1 cellular context compared by ENCODE assay signal in the genomic region with DNA sequence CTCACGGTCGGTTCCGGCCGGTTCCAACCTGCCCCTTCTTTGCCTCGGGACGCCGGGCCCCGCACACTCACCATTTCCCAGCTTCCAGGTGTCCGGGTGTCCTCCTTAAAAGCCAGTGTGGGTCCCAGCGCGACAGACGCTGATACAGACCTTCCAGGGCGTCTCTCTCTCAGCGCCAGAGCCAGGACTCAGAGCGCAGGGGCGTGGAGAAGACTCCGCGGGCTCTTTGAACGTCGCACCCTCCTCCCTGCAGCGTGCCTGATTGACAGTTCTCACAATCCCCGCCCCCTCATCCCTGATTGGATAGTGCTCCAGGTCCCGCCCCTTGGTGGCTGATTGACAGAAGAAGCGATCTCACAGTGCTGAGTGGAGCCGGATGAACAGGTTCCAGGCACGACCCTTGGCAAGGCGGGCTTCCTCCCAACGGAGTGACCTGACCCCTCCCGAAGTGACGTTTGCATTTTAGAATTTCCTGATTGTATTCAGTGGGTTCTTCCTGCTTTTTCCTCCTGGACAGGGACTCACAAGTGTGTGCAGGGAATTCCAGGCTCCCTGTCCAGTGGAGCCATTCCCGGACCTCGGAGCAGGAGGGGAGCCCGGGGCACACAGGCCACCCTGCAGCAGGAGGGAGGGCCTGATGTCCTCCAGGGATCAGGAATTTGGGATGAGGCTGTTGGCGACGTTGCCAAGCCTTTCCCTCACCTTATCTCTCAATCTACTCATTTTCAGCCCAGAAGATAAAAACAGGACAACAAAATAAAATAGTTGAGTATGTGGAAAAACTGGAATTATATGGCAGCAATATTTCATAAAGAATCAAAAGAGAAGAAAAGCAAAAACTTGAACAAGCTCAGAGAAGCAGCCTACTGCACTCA.
TF ChIP-seq lines count a peak whose summit lies in the region.

A gene (minus strand): TSS at position 201 of the 875 bp plus-strand sequence. CDS start 127 bp downstream, at position 74.

TF ChIP-seq in HepG2, 621 proteins besides CTCF, POLR2A, EP300 and RAD21 (continued from another document and continues in another):
- TF ChIP-seq SMYD3 (CRISPR knock-in tag; IDR thresholded peaks at IDR 0.05): 0 out of 2 replicates have a peak, but pooled peaks have one; percentile 50
- TF ChIP-seq, protein P1, sequence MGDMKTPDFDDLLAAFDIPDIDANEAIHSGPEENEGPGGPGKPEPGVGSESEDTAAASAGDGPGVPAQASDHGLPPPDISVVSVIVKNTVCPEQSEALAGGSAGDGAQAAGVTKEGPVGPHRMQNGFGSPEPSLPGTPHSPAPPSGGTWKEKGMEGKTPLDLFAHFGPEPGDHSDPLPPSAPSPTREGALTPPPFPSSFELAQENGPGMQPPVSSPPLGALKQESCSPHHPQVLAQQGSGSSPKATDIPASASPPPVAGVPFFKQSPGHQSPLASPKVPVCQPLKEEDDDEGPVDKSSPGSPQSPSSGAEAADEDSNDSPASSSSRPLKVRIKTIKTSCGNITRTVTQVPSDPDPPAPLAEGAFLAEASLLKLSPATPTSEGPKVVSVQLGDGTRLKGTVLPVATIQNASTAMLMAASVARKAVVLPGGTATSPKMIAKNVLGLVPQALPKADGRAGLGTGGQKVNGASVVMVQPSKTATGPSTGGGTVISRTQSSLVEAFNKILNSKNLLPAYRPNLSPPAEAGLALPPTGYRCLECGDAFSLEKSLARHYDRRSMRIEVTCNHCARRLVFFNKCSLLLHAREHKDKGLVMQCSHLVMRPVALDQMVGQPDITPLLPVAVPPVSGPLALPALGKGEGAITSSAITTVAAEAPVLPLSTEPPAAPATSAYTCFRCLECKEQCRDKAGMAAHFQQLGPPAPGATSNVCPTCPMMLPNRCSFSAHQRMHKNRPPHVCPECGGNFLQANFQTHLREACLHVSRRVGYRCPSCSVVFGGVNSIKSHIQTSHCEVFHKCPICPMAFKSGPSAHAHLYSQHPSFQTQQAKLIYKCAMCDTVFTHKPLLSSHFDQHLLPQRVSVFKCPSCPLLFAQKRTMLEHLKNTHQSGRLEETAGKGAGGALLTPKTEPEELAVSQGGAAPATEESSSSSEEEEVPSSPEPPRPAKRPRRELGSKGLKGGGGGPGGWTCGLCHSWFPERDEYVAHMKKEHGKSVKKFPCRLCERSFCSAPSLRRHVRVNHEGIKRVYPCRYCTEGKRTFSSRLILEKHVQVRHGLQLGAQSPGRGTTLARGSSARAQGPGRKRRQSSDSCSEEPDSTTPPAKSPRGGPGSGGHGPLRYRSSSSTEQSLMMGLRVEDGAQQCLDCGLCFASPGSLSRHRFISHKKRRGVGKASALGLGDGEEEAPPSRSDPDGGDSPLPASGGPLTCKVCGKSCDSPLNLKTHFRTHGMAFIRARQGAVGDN (CRISPR knock-in tag; IDR thresholded peaks at IDR 0.05): peak; percentile 62
- no peak for TF ChIP-seq ADNP (CRISPR knock-in tag; IDR thresholded peaks at IDR 0.05)
- peak; percentile 99 for TF ChIP-seq NFYB (CRISPR knock-in tag; IDR thresholded peaks at IDR 0.05)
- no peak for TF ChIP-seq CEBPG (CRISPR knock-in tag; IDR thresholded peaks at IDR 0.05)
- TF ChIP-seq ZNF788 (CRISPR knock-in tag; IDR thresholded peaks at IDR 0.05; ENCODE audit: borderline replicate concordance): peak; percentile 74; the same call in 1 of the 2 replicates
- TF ChIP-seq POLR2AphosphoS5 (IDR thresholded peaks at IDR 0.05; ENCODE audit: low read depth, low read length): peak; percentile 82
- peak; percentile 75; the same call in 1 of the 2 replicates for TF ChIP-seq ELF4 (CRISPR knock-in tag; IDR thresholded peaks at IDR 0.05; ENCODE audit: borderline replicate concordance)
- TF ChIP-seq NCOA2 (CRISPR knock-in tag; IDR thresholded peaks at IDR 0.05): 0 out of 2 replicates have a peak, but pooled peaks have one; percentile 2
- TF ChIP-seq, protein P2, sequence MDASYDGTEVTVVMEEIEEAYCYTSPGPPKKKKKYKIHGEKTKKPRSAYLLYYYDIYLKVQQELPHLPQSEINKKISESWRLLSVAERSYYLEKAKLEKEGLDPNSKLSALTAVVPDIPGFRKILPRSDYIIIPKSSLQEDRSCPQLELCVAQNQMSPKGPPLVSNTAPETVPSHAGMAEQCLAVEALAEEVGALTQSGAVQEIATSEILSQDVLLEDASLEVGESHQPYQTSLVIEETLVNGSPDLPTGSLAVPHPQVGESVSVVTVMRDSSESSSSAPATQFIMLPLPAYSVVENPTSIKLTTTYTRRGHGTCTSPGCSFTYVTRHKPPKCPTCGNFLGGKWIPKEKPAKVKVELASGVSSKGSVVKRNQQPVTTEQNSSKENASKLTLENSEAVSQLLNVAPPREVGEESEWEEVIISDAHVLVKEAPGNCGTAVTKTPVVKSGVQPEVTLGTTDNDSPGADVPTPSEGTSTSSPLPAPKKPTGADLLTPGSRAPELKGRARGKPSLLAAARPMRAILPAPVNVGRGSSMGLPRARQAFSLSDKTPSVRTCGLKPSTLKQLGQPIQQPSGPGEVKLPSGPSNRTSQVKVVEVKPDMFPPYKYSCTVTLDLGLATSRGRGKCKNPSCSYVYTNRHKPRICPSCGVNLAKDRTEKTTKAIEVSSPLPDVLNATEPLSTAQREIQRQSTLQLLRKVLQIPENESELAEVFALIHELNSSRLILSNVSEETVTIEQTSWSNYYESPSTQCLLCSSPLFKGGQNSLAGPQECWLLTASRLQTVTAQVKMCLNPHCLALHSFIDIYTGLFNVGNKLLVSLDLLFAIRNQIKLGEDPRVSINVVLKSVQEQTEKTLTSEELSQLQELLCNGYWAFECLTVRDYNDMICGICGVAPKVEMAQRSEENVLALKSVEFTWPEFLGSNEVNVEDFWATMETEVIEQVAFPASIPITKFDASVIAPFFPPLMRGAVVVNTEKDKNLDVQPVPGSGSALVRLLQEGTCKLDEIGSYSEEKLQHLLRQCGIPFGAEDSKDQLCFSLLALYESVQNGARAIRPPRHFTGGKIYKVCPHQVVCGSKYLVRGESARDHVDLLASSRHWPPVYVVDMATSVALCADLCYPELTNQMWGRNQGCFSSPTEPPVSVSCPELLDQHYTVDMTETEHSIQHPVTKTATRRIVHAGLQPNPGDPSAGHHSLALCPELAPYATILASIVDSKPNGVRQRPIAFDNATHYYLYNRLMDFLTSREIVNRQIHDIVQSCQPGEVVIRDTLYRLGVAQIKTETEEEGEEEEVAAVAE (CRISPR knock-in tag; IDR thresholded peaks at IDR 0.05; ENCODE audit: borderline replicate concordance): no peak
- 0 out of 2 replicates have a peak, but pooled peaks have one; percentile 39 for TF ChIP-seq ZSCAN20 (CRISPR knock-in tag; IDR thresholded peaks at IDR 0.05; ENCODE audit: borderline replicate concordance)
- TF ChIP-seq ZNF589 (CRISPR knock-in tag; conservative IDR thresholded peaks at IDR 0.05): no peak
- TF ChIP-seq NFYC (CRISPR knock-in tag; IDR thresholded peaks at IDR 0.05): peak; percentile 95
- TF ChIP-seq ARNT (IDR thresholded peaks at IDR 0.05): no peak
- TF ChIP-seq ZNF772 (CRISPR knock-in tag; IDR thresholded peaks at IDR 0.05): peak; percentile 81
- TF ChIP-seq ZNF333 (CRISPR knock-in tag; IDR thresholded peaks at IDR 0.05; ENCODE audit: borderline replicate concordance): no peak
- 0 out of 2 replicates have a peak, but pooled peaks have one; percentile 15 for TF ChIP-seq KLF6 (CRISPR knock-in tag; IDR thresholded peaks at IDR 0.05)
- TF ChIP-seq, protein P3, sequence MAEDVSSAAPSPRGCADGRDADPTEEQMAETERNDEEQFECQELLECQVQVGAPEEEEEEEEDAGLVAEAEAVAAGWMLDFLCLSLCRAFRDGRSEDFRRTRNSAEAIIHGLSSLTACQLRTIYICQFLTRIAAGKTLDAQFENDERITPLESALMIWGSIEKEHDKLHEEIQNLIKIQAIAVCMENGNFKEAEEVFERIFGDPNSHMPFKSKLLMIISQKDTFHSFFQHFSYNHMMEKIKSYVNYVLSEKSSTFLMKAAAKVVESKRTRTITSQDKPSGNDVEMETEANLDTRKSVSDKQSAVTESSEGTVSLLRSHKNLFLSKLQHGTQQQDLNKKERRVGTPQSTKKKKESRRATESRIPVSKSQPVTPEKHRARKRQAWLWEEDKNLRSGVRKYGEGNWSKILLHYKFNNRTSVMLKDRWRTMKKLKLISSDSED (CRISPR knock-in tag; IDR thresholded peaks at IDR 0.05): no peak
- TF ChIP-seq, protein P4, sequence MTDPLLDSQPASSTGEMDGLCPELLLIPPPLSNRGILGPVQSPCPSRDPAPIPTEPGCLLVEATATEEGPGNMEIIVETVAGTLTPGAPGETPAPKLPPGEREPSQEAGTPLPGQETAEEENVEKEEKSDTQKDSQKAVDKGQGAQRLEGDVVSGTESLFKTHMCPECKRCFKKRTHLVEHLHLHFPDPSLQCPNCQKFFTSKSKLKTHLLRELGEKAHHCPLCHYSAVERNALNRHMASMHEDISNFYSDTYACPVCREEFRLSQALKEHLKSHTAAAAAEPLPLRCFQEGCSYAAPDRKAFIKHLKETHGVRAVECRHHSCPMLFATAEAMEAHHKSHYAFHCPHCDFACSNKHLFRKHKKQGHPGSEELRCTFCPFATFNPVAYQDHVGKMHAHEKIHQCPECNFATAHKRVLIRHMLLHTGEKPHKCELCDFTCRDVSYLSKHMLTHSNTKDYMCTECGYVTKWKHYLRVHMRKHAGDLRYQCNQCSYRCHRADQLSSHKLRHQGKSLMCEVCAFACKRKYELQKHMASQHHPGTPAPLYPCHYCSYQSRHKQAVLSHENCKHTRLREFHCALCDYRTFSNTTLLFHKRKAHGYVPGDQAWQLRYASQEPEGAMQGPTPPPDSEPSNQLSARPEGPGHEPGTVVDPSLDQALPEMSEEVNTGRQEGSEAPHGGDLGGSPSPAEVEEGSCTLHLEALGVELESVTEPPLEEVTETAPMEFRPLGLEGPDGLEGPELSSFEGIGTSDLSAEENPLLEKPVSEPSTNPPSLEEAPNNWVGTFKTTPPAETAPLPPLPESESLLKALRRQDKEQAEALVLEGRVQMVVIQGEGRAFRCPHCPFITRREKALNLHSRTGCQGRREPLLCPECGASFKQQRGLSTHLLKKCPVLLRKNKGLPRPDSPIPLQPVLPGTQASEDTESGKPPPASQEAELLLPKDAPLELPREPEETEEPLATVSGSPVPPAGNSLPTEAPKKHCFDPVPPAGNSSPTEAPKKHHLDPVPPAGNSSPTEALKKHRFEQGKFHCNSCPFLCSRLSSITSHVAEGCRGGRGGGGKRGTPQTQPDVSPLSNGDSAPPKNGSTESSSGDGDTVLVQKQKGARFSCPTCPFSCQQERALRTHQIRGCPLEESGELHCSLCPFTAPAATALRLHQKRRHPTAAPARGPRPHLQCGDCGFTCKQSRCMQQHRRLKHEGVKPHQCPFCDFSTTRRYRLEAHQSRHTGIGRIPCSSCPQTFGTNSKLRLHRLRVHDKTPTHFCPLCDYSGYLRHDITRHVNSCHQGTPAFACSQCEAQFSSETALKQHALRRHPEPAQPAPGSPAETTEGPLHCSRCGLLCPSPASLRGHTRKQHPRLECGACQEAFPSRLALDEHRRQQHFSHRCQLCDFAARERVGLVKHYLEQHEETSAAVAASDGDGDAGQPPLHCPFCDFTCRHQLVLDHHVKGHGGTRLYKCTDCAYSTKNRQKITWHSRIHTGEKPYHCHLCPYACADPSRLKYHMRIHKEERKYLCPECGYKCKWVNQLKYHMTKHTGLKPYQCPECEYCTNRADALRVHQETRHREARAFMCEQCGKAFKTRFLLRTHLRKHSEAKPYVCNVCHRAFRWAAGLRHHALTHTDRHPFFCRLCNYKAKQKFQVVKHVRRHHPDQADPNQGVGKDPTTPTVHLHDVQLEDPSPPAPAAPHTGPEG (CRISPR knock-in tag; IDR thresholded peaks at IDR 0.05): 0 out of 2 replicates have a peak, but pooled peaks have one; percentile 1
- no peak for TF ChIP-seq STAT5B (CRISPR knock-in tag; IDR thresholded peaks at IDR 0.05)
- TF ChIP-seq ZNF850 (CRISPR knock-in tag; conservative IDR thresholded peaks at IDR 0.05): no peak
- peak; percentile 75 for TF ChIP-seq ZFY (CRISPR knock-in tag; IDR thresholded peaks at IDR 0.05)
- TF ChIP-seq SMARCE1 (IDR thresholded peaks at IDR 0.05; ENCODE audit: borderline replicate concordance): no peak
- no peak for TF ChIP-seq LCORL (IDR thresholded peaks at IDR 0.05)
- peak; percentile 80; the same call in 1 of the 2 replicates for TF ChIP-seq LCORL (CRISPR knock-in tag; IDR thresholded peaks at IDR 0.05)
- no peak for TF ChIP-seq SP1 (IDR thresholded peaks at IDR 0.05)
- TF ChIP-seq SP1 (CRISPR knock-in tag; IDR thresholded peaks at IDR 0.05): peak; percentile 83
- peak; percentile 25 for TF ChIP-seq ZNF792 (CRISPR knock-in tag; IDR thresholded peaks at IDR 0.05)
- TF ChIP-seq SKI (IDR thresholded peaks at IDR 0.05; ENCODE audit: partially characterized antibody): no peak
- peak; percentile 34; the same call in 1 of the 2 replicates for TF ChIP-seq MAFF (IDR thresholded peaks at IDR 0.05; ENCODE audit: low read depth, low read length)
- peak; percentile 53 for TF ChIP-seq ZMYM4 (CRISPR knock-in tag; IDR thresholded peaks at IDR 0.05)
- 0 out of 2 replicates have a peak, but pooled peaks have one; percentile 65 for TF ChIP-seq TOPORS (CRISPR knock-in tag; IDR thresholded peaks at IDR 0.05)
- no peak for TF ChIP-seq ZNF652 (CRISPR knock-in tag; IDR thresholded peaks at IDR 0.05; ENCODE audit: borderline replicate concordance, low read depth)
- TF ChIP-seq CREB1 (IDR thresholded peaks at IDR 0.05): peak; percentile 76
- TF ChIP-seq CREB1 (CRISPR knock-in tag; IDR thresholded peaks at IDR 0.05): peak; percentile 93
- 0 out of 2 replicates have a peak, but pooled peaks have one; percentile 74 for TF ChIP-seq ZNF790 (CRISPR knock-in tag; IDR thresholded peaks at IDR 0.05; ENCODE audit: borderline replicate concordance)
- TF ChIP-seq ZNF709 (CRISPR knock-in tag; IDR thresholded peaks at IDR 0.05): peak; percentile 71; the same call in 1 of the 2 replicates
- peak; percentile 52 for TF ChIP-seq RBFOX2 (IDR thresholded peaks at IDR 0.05; ENCODE audit: low read depth, low read length)
- TF ChIP-seq, protein P5, sequence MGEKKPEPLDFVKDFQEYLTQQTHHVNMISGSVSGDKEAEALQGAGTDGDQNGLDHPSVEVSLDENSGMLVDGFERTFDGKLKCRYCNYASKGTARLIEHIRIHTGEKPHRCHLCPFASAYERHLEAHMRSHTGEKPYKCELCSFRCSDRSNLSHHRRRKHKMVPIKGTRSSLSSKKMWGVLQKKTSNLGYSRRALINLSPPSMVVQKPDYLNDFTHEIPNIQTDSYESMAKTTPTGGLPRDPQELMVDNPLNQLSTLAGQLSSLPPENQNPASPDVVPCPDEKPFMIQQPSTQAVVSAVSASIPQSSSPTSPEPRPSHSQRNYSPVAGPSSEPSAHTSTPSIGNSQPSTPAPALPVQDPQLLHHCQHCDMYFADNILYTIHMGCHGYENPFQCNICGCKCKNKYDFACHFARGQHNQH (CRISPR knock-in tag; IDR thresholded peaks at IDR 0.05): peak; percentile 46; the same call in 1 of the 2 replicates
- TF ChIP-seq CBX2 (IDR thresholded peaks at IDR 0.05; ENCODE audit: low read depth, low read length): no peak
- TF ChIP-seq CBX2 (CRISPR knock-in tag; IDR thresholded peaks at IDR 0.05; ENCODE audit: low read depth): no peak
- no peak; the same call in 1 of the 2 replicates for TF ChIP-seq ZSCAN31 (CRISPR knock-in tag; IDR thresholded peaks at IDR 0.05; ENCODE audit: low read depth)
- TF ChIP-seq, protein P6, sequence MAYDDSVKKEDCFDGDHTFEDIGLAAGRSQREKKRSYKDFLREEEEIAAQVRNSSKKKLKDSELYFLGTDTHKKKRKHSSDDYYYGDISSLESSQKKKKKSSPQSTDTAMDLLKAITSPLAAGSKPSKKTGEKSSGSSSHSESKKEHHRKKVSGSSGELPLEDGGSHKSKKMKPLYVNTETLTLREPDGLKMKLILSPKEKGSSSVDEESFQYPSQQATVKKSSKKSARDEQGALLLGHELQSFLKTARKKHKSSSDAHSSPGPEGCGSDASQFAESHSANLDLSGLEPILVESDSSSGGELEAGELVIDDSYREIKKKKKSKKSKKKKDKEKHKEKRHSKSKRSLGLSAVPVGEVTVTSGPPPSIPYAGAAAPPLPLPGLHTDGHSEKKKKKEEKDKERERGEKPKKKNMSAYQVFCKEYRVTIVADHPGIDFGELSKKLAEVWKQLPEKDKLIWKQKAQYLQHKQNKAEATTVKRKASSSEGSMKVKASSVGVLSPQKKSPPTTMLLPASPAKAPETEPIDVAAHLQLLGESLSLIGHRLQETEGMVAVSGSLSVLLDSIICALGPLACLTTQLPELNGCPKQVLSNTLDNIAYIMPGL (CRISPR knock-in tag; IDR thresholded peaks at IDR 0.05; ENCODE audit: borderline replicate concordance in 1 of 2, low read depth in 1 of 2): peak; percentile 54 to 67
